8 cellular contexts compared by ENCODE assay signal in the genomic region with DNA sequence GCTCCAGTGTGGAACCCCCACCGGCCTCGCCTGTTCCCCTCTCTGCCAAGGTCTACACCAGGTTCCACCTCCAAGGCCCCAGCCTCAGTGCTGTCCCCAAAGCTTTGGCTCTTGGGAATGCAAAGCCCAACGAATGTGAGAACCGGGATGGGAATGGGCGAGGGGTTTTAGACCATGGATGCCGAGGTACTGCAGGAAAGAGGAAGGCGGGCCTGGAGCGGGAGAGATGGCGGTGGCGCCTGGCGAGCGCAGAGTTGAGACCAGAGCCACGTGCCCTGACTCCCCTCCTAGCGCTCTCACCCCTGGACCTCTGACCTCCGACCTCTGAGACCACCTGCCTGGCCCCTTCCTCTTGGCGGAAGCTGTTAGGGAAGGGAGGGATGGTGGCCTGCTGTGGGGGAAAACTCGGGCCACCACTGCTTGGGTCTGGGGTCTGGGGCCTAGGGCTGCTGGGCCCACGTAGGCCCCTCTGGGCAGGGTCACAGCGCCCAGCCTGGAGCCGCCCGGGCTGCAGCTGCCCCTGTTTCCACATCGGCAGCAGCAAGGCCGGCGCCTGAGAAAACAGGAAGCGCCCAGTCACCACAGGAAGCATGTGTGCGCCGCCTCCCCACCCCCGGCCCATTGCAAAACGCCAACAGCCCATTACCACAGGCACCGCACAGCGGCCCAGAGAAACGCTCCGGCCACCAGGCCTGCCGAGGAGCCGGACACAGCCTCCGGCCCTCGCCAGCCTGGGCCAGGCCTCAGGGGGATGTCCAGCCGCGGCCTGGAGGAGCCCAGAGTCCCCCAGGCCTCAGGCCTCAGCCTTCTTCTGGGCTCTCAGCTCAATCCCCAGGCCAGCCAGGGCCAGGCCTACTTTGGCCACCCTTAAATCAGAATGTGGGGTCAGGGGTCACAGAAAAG. TPM values are rescaled to one million over a fixed set of nuclear protein-coding genes. Genes with fewer than 3 reads are reported as not detected.
DNase-seq lines count a peak whose midpoint lies in the region; ATAC-seq and TF ChIP-seq lines count a peak whose summit lies in the region.

No MANE protein-coding gene starts in this region.

- H3K9me3 ChIP-seq in esophagus (ENCODE audit: control insufficient read depth in 2 of 2, insufficient read depth in 1 of 2, low read depth in 1 of 2, low read length in 1 of 2), result no peaks in the 10 kb centered on the region
- H3K9me3 ChIP-seq in sigmoid colon, result no peaks in the 10 kb centered on the region

- WGBS in esophagus, 2 donors, result 67 to 74% methylated on average over 39 of the region's 39 CpGs
- WGBS in sigmoid colon, 2 donors, result 58 to 83% methylated on average over 39 of the region's 39 CpGs

- DNase-seq in GM13976 (ENCODE audit: low spot score) (peak; percentile 91), sigmoid colon (peak; percentile 61), AG08396 (ENCODE audit: low spot score) (no peak), COLO829 (ENCODE audit: low spot score) (no peak), OCI-M2 (lab: John Stamatoyannopoulos, UW; ENCODE audit: unreplicated experiment) (no peak)
- peak; percentile 76 for DNase-seq in activated CD4-positive, alpha-beta memory T cell treated with anti-CD3 and anti-CD28 coated beads for 36 hours

- H3K27ac ChIP-seq in esophagus (ENCODE audit: low read depth in 2 of 2, low read length in 1 of 2) (peak overlapping the region; percentile 63 to 78), sigmoid colon (peak overlapping the region; percentile 61 to 80 (median 67))

- no peaks in the 10 kb centered on the region for H3K9me3 Mint-ChIP-seq in activated CD4-positive, alpha-beta memory T cell treated with anti-CD3 and anti-CD28 coated beads for 36 hours

- in situ Hi-C loops in GM13976 (cut with MboI; ENCODE audit: low sequenced_read_pairs, unreplicated experiment), result no loop called here

- peak overlapping the region; percentile 52 for H3K4me3 Mint-ChIP-seq in activated CD4-positive, alpha-beta memory T cell treated with anti-CD3 and anti-CD28 coated beads for 36 hours

- no peaks in the 10 kb centered on the region for H3K27me3 Mint-ChIP-seq in activated CD4-positive, alpha-beta memory T cell treated with anti-CD3 and anti-CD28 coated beads for 36 hours

- H3K36me3 ChIP-seq in esophagus (ENCODE audit: control insufficient read depth in 2 of 2, insufficient read depth in 2 of 2, low read length in 1 of 2) (no peaks in the 10 kb centered on the region), sigmoid colon (no peaks in the 10 kb centered on the region)

- TF ChIP-seq CTCF in GM13976 (IDR thresholded peaks at IDR 0.05; ENCODE audit: borderline replicate concordance, control extremely low read depth, extremely low read depth, insufficient read depth, missing control alignments), result no peak
- no peak for TF ChIP-seq CTCF in sigmoid colon (IDR thresholded peaks at IDR 0.05)

- peak; percentile 38 for ATAC-seq in HG03521 (IDR thresholded peaks at IDR 0.05; ENCODE audit: unreplicated experiment)

- H3K4me1 ChIP-seq in esophagus (ENCODE audit: control insufficient read depth in 2 of 2, insufficient read depth in 2 of 2, low read length in 1 of 2), result peaks cover under 1 to 11% of the 10 kb centered on the region in 2 donors
- H3K4me1 ChIP-seq in sigmoid colon, result peaks cover 0 to 3% (median 2%) of the 10 kb centered on the region in 4 donors

- POLR2A ChIA-PET in activated CD4-positive, alpha-beta memory T cell treated with anti-CD3 and anti-CD28 coated beads for 36 hours (lab: Charles Lee), result interaction anchor here (0.6 to 1.4 kb wide), 3 partner anchors 58 to 373 kb away, joined by 3 read pairs; a partner anchor contains a TSS

- no peaks in the 10 kb centered on the region for H3K36me3 Mint-ChIP-seq in activated CD4-positive, alpha-beta memory T cell treated with anti-CD3 and anti-CD28 coated beads for 36 hours

- H3K27me3 ChIP-seq in esophagus (ENCODE audit: control insufficient read depth in 1 of 2, insufficient read depth in 2 of 2, low read length in 2 of 2) (no peaks in the 10 kb centered on the region), sigmoid colon (no peaks in the 10 kb centered on the region)

- H3K4me3 ChIP-seq in esophagus (ENCODE audit: low read depth in 1 of 2, low read length in 2 of 2) (no peak overlapping the region), sigmoid colon (peak overlapping the region in 1 of 4 donors; percentile 21)

- CTCF ChIA-PET in activated CD4-positive, alpha-beta memory T cell treated with anti-CD3 and anti-CD28 coated beads for 36 hours (lab: Charles Lee), result interaction anchor here (0.7 to 3.3 kb wide), 2 partner anchors 18 to 20 kb away, joined by 3 to 20 read pairs; no protein-coding TSS in a partner anchor

- H3K27ac Mint-ChIP-seq in activated CD4-positive, alpha-beta memory T cell treated with anti-CD3 and anti-CD28 coated beads for 36 hours, result peak overlapping the region; percentile 82

- intact Hi-C loops in activated CD4-positive, alpha-beta memory T cell treated with anti-CD3 and anti-CD28 coated beads for 36 hours (cut with micrococcal nuclease), result loop anchor here (1.0 kb wide), 1 partner anchor 14 kb away; a partner anchor contains a TSS
- intact Hi-C loops in sigmoid colon (cut with DNase I), result no loop called here

- H3K4me1 Mint-ChIP-seq in activated CD4-positive, alpha-beta memory T cell treated with anti-CD3 and anti-CD28 coated beads for 36 hours (ENCODE audit: low read depth), result peaks cover 23% of the 10 kb centered on the region

- TF ChIP-seq POLR2A in sigmoid colon (IDR thresholded peaks at IDR 0.05), result peak in 1 of 2 donors; percentile 5

- no peak for TF ChIP-seq EP300 in sigmoid colon (IDR thresholded peaks at IDR 0.05)

RNA-seq across cellular contexts. Expression of a gene that starts 13.8 kb away (rescaled TPM):
- 10 to 100 TPM; 17.7 to 18.0 TPM for total RNA-seq in activated CD4-positive, alpha-beta memory T cell treated with anti-CD3 and anti-CD28 coated beads for 36 hours
- 10 to 100 TPM; 14.3 to 21.1 TPM for polyA plus RNA-seq in esophagus
- total RNA-seq in sigmoid colon, result 10 to 100 TPM; 38.2 to 87.5 (median 54.0) TPM
- polyA plus RNA-seq in sigmoid colon, result 10 to 100 TPM in 2 of 3 donors, 1 to 10 TPM in 1; 4.6 to 29.8 (median 13.2) TPM

RNA-seq across cellular contexts. Expression of a gene that starts 16.2 kb away (rescaled TPM):
- total RNA-seq in activated CD4-positive, alpha-beta memory T cell treated with anti-CD3 and anti-CD28 coated beads for 36 hours, result not detected
- polyA plus RNA-seq in esophagus, result 1 to 10 TPM; 3.9 to 6.8 TPM
- 10 to 100 TPM; 10.5 to 19.7 (median 18.8) TPM for total RNA-seq in sigmoid colon
- polyA plus RNA-seq in sigmoid colon, result 10 to 100 TPM; 21.6 to 29.8 (median 27.1) TPM

RNA-seq across cellular contexts. Expression of a gene that starts 31.7 kb away (rescaled TPM):
- total RNA-seq in activated CD4-positive, alpha-beta memory T cell treated with anti-CD3 and anti-CD28 coated beads for 36 hours, result 100 to 1,000 TPM; 143 to 148 TPM
- polyA plus RNA-seq in esophagus (100 to 1,000 TPM in 1 of 2 donors, 10 to 100 TPM in 1; 90.3 to 137 TPM), sigmoid colon (100 to 1,000 TPM; 117 to 151 (median 121) TPM)
- 100 to 1,000 TPM; 104 to 202 (median 178) TPM for total RNA-seq in sigmoid colon

RNA-seq across cellular contexts. Expression of a gene that starts 42.1 kb away (rescaled TPM):
- not detected for total RNA-seq in activated CD4-positive, alpha-beta memory T cell treated with anti-CD3 and anti-CD28 coated beads for 36 hours
- under 1 TPM; 0.04 to 0.08 TPM for polyA plus RNA-seq in esophagus
- not detected for total RNA-seq in sigmoid colon
- 1 to 10 TPM in 1 of 3 donors, under 1 TPM in 2; 0.29 to 1.4 (median 0.60) TPM for polyA plus RNA-seq in sigmoid colon

RNA-seq across cellular contexts. Expression of a gene that starts 54.4 kb away (rescaled TPM):
- total RNA-seq in activated CD4-positive, alpha-beta memory T cell treated with anti-CD3 and anti-CD28 coated beads for 36 hours, result under 1 TPM in 1 of 2 experiments, not detected in 1; 0.22 TPM
- polyA plus RNA-seq in esophagus (under 1 TPM; 0.13 to 0.16 TPM), sigmoid colon (under 1 TPM in 1 of 3 donors, not detected in 2; 0.61 TPM)
- under 1 TPM in 3 of 4 donors, not detected in 1; 0.27 to 0.55 (median 0.36) TPM for total RNA-seq in sigmoid colon

Comparison
In these comparisons a context has a peak if more than half of its experiments do, and no peak if none do; other contexts are left out.
1. DNase-seq: peak in GM13976 (single experiment), activated CD4-positive, alpha-beta memory T cell treated with anti-CD3 and anti-CD28 coated beads for 36 hours (single experiment) and sigmoid colon (single experiment); none in AG08396 (single experiment), COLO829 (single experiment) and OCI-M2 (single experiment).
2. RNA of a gene that starts 16.2 kb away (total RNA-seq): 10.5 to 19.7 TPM in sigmoid colon; not detected in activated CD4-positive, alpha-beta memory T cell treated with anti-CD3 and anti-CD28 coated beads for 36 hours; every median in the first group is over 4 times any median in the second.